ENCODE assay signal across 1 cellular context in the genomic region with DNA sequence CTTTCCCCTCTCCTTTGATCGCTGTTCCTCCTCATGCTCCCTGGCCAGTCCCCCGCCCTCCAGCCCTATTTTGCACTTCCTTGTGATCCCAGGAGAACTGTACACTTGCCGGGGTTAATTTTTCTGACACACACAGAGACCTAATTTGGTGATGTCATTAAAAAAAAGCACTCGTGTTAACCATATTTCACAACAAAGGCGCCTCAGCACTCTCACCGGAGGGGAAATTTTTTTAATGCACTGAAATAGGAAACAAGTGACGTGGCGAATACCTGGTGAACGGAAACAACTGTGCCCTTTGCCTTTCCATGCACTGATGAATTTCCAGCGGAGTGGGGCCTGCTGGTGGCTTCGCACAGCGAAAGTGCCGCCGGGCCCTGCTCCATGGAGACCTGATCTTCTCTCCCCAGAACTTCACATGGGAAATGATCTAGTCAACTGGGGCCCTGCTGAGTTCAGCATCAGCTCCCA.
TF ChIP-seq lines count a peak whose summit lies in the region.

No MANE protein-coding gene starts in this region.

TF ChIP-seq in GM23338, 12 proteins besides CTCF, POLR2A, EP300 and RAD21 (continued from another document):
- no peak for TF ChIP-seq REST (IDR thresholded peaks at IDR 0.05; ENCODE audit: unreplicated experiment)
